In genomic region chr5:157859227-157859575, GRCh38 we compare ENCODE assay signal across 8 cellular contexts. TPM values are rescaled to one million over a fixed set of nuclear protein-coding genes. Genes with fewer than 3 reads are reported as not detected.
DNase-seq lines count a peak whose midpoint lies in the region; ATAC-seq and TF ChIP-seq lines count a peak whose summit lies in the region.

No MANE protein-coding gene starts in this region.

- H3K36me3 ChIP-seq in adrenal gland (replicated peaks in 1 of 2) (no peaks in the 10 kb centered on the region), left lung (no peaks in the 10 kb centered on the region), thoracic aorta (no peaks in the 10 kb centered on the region)

- H3K27me3 ChIP-seq in adrenal gland, result no peaks in the 10 kb centered on the region
- H3K27me3 ChIP-seq in left lung, result no peaks in the 10 kb centered on the region
- H3K27me3 ChIP-seq in thoracic aorta (replicated peaks; ENCODE audit: insufficient read depth), result no peaks in the 10 kb centered on the region

- H3K27me3 Mint-ChIP-seq in activated CD4-positive, alpha-beta T cell treated with anti-CD3 and anti-CD28 coated beads, Interleukin-2, amount 10 ng/mL, durations not matched to agents 24 days and 14 days, result no peaks in the 10 kb centered on the region

- no peak for ATAC-seq in left lung
- no peak for ATAC-seq in thoracic aorta (ENCODE audit: insufficient number of reproducible peaks, low FRiP score, low read depth)
- ATAC-seq in HG03280 (IDR thresholded peaks at IDR 0.05; ENCODE audit: unreplicated experiment), result no peak
- ATAC-seq in GM21528 (IDR thresholded peaks at IDR 0.05; ENCODE audit: low FRiP score, unreplicated experiment), result no peak

- H3K36me3 Mint-ChIP-seq in activated CD4-positive, alpha-beta T cell treated with anti-CD3 and anti-CD28 coated beads, Interleukin-2, amount 10 ng/mL, durations not matched to agents 24 days and 14 days (ENCODE audit: low read depth), result peaks cover 18% of the 10 kb centered on the region

- no peak for DNase-seq in activated CD4-positive, alpha-beta T cell treated with anti-CD3 and anti-CD28 coated beads, Interleukin-2, amount 10 ng/mL, durations not matched to agents 24 days and 14 days
- DNase-seq in activated CD4-positive, alpha-beta T cell treated with anti-CD3 and anti-CD28 coated beads for 48 hours, result no peak
- DNase-seq in adrenal gland, result no peak
- no peak for DNase-seq in left lung
- DNase-seq in thoracic aorta (ENCODE audit: low spot score), result no peak
- no peak for DNase-seq in NCI-H774 (lab: John Stamatoyannopoulos, UW)

- peaks cover 0 to 39% of the 10 kb centered on the region in 2 donors for H3K4me1 ChIP-seq in adrenal gland (replicated peaks in 1 of 2)
- peaks cover 15 to 44% of the 10 kb centered on the region in 2 donors for H3K4me1 ChIP-seq in left lung
- H3K4me1 ChIP-seq in thoracic aorta (ENCODE audit: control insufficient read depth in 1 of 2, low read depth in 2 of 2), result peaks cover 21 to 29% of the 10 kb centered on the region in 2 donors

- H3K27ac ChIP-seq in adrenal gland (peak overlapping the region in 4 of 5 donors; percentile 82 to 88 (median 84)), left lung (peak overlapping the region in 1 of 2 donors; percentile 95), thoracic aorta (peak overlapping the region in 1 of 2 donors; percentile 80)

- WGBS in adrenal gland, 4 donors, result 29 to 55% (median 41%) methylated on average over 6 to 10 of the region's 10 CpGs

- H3K4me3 ChIP-seq in adrenal gland, result peak overlapping the region in 2 of 4 donors; percentile 74 to 76
- H3K4me3 ChIP-seq in left lung, result peak overlapping the region; percentile 96 to 97
- H3K4me3 ChIP-seq in thoracic aorta, result peak overlapping the region; percentile 99

- H3K4me1 Mint-ChIP-seq in activated CD4-positive, alpha-beta T cell treated with anti-CD3 and anti-CD28 coated beads, Interleukin-2, amount 10 ng/mL, durations not matched to agents 24 days and 14 days, result peaks cover 54% of the 10 kb centered on the region

- no peaks in the 10 kb centered on the region for H3K9me3 Mint-ChIP-seq in activated CD4-positive, alpha-beta T cell treated with anti-CD3 and anti-CD28 coated beads, Interleukin-2, amount 10 ng/mL, durations not matched to agents 24 days and 14 days

- peak overlapping the region; percentile 99 for H3K4me3 Mint-ChIP-seq in activated CD4-positive, alpha-beta T cell treated with anti-CD3 and anti-CD28 coated beads, Interleukin-2, amount 10 ng/mL, durations not matched to agents 24 days and 14 days

- intact Hi-C loops in activated CD4-positive, alpha-beta T cell treated with anti-CD3 and anti-CD28 coated beads, Interleukin-2, amount 10 ng/mL, durations not matched to agents 24 days and 14 days (cut with micrococcal nuclease), result loop anchor here (2.0 to 10.0 kb wide), 5 partner anchors 32 to 1598 kb away; partner anchors contain the start of gene THG1L
- intact Hi-C loops in adrenal gland (cut with DNase I) (no loop called here), left lung (cut with DNase I) (no loop called here)

- TF ChIP-seq POLR2A in adrenal gland (IDR thresholded peaks at IDR 0.05), result no peak

- H3K27ac Mint-ChIP-seq in activated CD4-positive, alpha-beta T cell treated with anti-CD3 and anti-CD28 coated beads, Interleukin-2, amount 10 ng/mL, durations not matched to agents 24 days and 14 days, result peak overlapping the region; percentile 100

- H3K9me3 ChIP-seq in adrenal gland (replicated peaks in 1 of 3) (no peaks in the 10 kb centered on the region), left lung (no peaks in the 10 kb centered on the region), thoracic aorta (no peaks in the 10 kb centered on the region)

- TF ChIP-seq CTCF in adrenal gland (IDR thresholded peaks at IDR 0.05) (no peak), left lung (IDR thresholded peaks at IDR 0.05) (no peak), thoracic aorta (IDR thresholded peaks at IDR 0.05) (no peak)

RNA-seq across cellular contexts. Expression of gene CLINT1, which starts 0.3 kb away (rescaled TPM):
- 91.9 and 92.1 TPM in 2 replicates for total RNA-seq in activated CD4-positive, alpha-beta T cell treated with anti-CD3 and anti-CD28 coated beads, Interleukin-2, amount 10 ng/mL, durations not matched to agents 24 days and 14 days
- 10 to 100 TPM; 48.3 to 76.3 (median 64.7) TPM for total RNA-seq in adrenal gland
- 100 to 1,000 TPM in 1 of 3 donors, 10 to 100 TPM in 2; 17.1 to 101 (median 19.9) TPM for polyA plus RNA-seq in adrenal gland
- 10 to 100 TPM; 68.0 to 76.8 TPM for total RNA-seq in left lung
- 10 to 100 TPM; 66.3 to 84.0 TPM for total RNA-seq in thoracic aorta
